ENCODE assay signal across 1 cellular context in the genomic region with DNA sequence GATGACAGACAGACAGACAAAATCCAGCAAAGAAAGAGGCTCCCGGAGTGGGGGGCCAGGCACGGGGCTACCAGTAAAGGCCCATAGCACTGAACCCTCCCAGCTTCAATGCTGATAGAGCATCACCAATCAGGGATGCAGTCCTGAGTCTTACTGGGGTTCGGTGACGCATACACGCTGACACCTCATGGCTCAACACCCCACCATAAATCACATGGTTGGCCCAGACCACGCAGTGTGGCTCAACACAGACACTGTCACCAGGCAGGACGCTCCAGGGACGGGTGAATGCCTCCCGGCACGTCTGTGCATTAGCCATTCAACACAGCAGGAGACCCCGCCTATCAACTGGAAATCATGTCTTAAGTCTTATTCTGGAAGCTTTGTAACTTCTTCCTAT.
TF ChIP-seq lines count a peak whose summit lies in the region.

No MANE protein-coding gene starts in this region.

TF ChIP-seq in HepG2, 621 proteins besides CTCF, POLR2A, EP300 and RAD21:
- TF ChIP-seq ZNF10 (CRISPR knock-in tag; IDR thresholded peaks at IDR 0.05; ENCODE audit: borderline replicate concordance, low read depth) (no peak), HOXA5 (CRISPR knock-in tag; IDR thresholded peaks at IDR 0.05) (no peak), ZFY (CRISPR knock-in tag; IDR thresholded peaks at IDR 0.05) (no peak), ZBED4 (CRISPR knock-in tag; IDR thresholded peaks at IDR 0.05; ENCODE audit: borderline replicate concordance) (no peak), ZNF557 (CRISPR knock-in tag; IDR thresholded peaks at IDR 0.05) (no peak), KDM1A (CRISPR knock-in tag; IDR thresholded peaks at IDR 0.05) (no peak), TAF15 (IDR thresholded peaks at IDR 0.05; ENCODE audit: low read depth, low read length, poor library complexity, severe bottlenecking) (no peak), GATAD1 (CRISPR knock-in tag; IDR thresholded peaks at IDR 0.05) (no peak), NFATC3 (CRISPR knock-in tag; IDR thresholded peaks at IDR 0.05) (no peak), ZFP82 (CRISPR knock-in tag; IDR thresholded peaks at IDR 0.05; ENCODE audit: borderline replicate concordance) (no peak), MIER3 (CRISPR knock-in tag; IDR thresholded peaks at IDR 0.05; ENCODE audit: borderline replicate concordance) (no peak), ZNF878 (CRISPR knock-in tag; IDR thresholded peaks at IDR 0.05) (no peak), NFYC (CRISPR knock-in tag; IDR thresholded peaks at IDR 0.05) (no peak), NFKBIZ (CRISPR knock-in tag; IDR thresholded peaks at IDR 0.05) (no peak), ZNF841 (CRISPR knock-in tag; IDR thresholded peaks at IDR 0.05; ENCODE audit: borderline replicate concordance) (no peak), ZNF547 (CRISPR knock-in tag; IDR thresholded peaks at IDR 0.05) (no peak), HIVEP1 (CRISPR knock-in tag; IDR thresholded peaks at IDR 0.05) (no peak), GMEB2 (CRISPR knock-in tag; IDR thresholded peaks at IDR 0.05; ENCODE audit: low read depth) (no peak)
